Comparison of ENCODE assay signal across 19 cellular contexts in genomic region chr6:160233950-160234629, GRCh38. TPM values are rescaled to one million over a fixed set of nuclear protein-coding genes. Genes with fewer than 3 reads are reported as not detected.
"Had no signal": no experiment of that assay in that cellular context is flagged by ENCODE, and none has a peak within 500 bp of the region (broad histone marks: within the 10 kb centered on the region; RNA-seq: fewer than 3 reads in every experiment).

No MANE protein-coding gene starts in this region.

RNA-seq across cellular contexts. Expression of gene SLC22A2, which starts 24.5 kb away (rescaled TPM):
- total RNA-seq: activated B cell treated with CpG ODN at 0.5 μM for 24 hours; activated CD4-positive, alpha-beta memory T cell treated with anti-CD3 and anti-CD28 coated beads for 36 hours; activated CD4-positive, alpha-beta T cell treated with anti-CD3 and anti-CD28 coated beads, Interleukin-2, amount 10 ng/mL, durations not matched to agents 24 days and 14 days; activated CD8-positive, alpha-beta memory T cell treated with anti-CD3 and anti-CD28 coated beads for 36 hours; activated CD8-positive, alpha-beta T cell treated with anti-CD3 and anti-CD28 coated beads for 36 hours; activated naive CD4-positive, alpha-beta T cell treated with anti-CD3 and anti-CD28 coated beads for 36 hours; activated naive CD4-positive, alpha-beta T cell treated with anti-CD3 and anti-CD28 coated beads, Interleukin-2, amount 50 U/mL, for 72 hours; activated naive CD8-positive, alpha-beta T cell treated with anti-CD3 and anti-CD28 coated beads for 36 hours; activated T-cell treated with anti-CD3 and anti-CD28 coated beads, Interleukin-2, amount 50 U/mL, for 4 hours; activated T-cell treated with anti-CD3 and anti-CD28 coated beads, Interleukin-2, amount 50 U/mL, for 72 hours; activated T-helper 1 cell treated with anti-CD3 and anti-CD28 coated beads, Interleukin-12 subunit alpha, Interleukin-12 subunit beta, Interleukin-2, Interleukin-4 antibody, amounts not matched to agents 30 ng/mL and 10 ng/mL and 1 ng/mL, durations not matched to agents 14 hours and 24 hours and 36 hours; activated T-helper 17 cell treated with anti-CD3 and anti-CD28 coated beads, Interleukin-2, amount 50 U/mL, for 72 hours; adrenal gland; bronchial epithelial cell; cardiac muscle cell; chondrocyte; T-helper 1 cell treated with Interleukin-12 subunit alpha and Interleukin-12 subunit beta and Interleukin-4 antibody, amounts not matched to agents 30 ng/mL and 1 ng/mL, for 36 hours; T-helper 17 cell; T-helper 2 cell treated with Interferon-gamma antibody and Interleukin-4, amounts not matched to agents 100 ng/mL and 5 ng/mL, for 36 hours had no signal
- polyA plus RNA-seq: adrenal gland, cardiac muscle cell had no signal
